15 cellular contexts compared by ENCODE assay signal in the genomic region with DNA sequence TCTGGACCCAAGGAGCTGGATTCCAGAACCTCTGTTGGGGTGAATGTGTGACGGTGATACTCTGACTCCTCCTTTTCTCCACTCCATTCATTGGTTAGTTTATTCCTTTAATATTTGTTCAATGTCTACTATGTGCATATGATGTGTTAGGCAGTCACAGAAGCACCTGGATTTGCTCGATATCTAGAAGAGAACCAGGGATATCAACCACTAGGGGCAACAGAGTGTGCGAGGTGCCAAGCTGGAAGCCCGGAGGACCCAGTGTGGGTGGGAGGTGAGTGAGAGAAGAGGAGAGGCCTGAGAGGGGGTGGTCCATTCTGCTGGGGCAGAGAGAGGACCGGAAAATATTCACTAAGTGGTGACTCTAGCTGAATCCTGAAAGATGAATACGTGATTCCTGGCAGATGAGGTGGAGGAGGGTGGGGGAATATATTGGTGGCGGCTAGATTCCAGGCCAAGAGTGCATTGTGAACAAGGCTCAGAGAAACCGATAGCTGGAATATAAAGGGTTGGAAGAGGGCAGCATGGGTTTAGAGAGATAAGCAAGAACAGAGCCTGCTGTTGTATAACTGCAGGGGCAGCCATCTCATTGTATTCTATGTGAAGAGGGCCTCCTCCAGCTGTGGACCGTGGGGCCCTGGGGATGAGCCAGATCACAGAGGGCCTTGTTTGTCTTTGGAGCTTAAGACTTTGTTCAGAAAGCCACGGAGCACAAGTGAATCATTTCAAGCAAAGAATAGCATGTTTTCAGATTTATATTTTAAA. TPM values are rescaled to one million over a fixed set of nuclear protein-coding genes. Genes with fewer than 3 reads are reported as not detected.
DNase-seq lines count a peak whose midpoint lies in the region; ATAC-seq, FAIRE-seq and TF ChIP-seq lines count a peak whose summit lies in the region.
"Had no signal": no experiment of that assay in that cellular context is flagged by ENCODE, and none has a peak within 500 bp of the region (broad histone marks: within the 10 kb centered on the region; RNA-seq: fewer than 3 reads in every experiment).

No MANE protein-coding gene starts in this region.

- no peak overlapping the region for H3K9ac ChIP-seq in DND-41 (ENCODE audit: low read depth, low read length)
- no peak overlapping the region for H3K9ac ChIP-seq in OCI-LY3 (ENCODE audit: low read length)

- DNase-seq in DND-41 (no peak), fibroblast of mammary gland (ENCODE audit: low read depth) (no peak), osteoblast (ENCODE audit: insufficient read length, low spot score, missing footprints) (peak; percentile 83), mucosa of gallbladder (ENCODE audit: low spot score) (no peak), small intestine (no peak)
- DNase-seq in activated T-cell treated with anti-CD3 and anti-CD28 coated beads, Interleukin-2, amount 50 U/mL, for 1 hour = no peak
- DNase-seq: activated naive CD4-positive, alpha-beta T cell treated with anti-CD3 and anti-CD28 coated beads, Interleukin-2, amount 50 U/mL, for 16 hours; NCI-H1048; OCI-M1; stimulated activated CD4-positive, alpha-beta T cell treated with anti-CD3 and anti-CD28 coated beads, Interleukin-15, amount 100 ng/mL, for 24 hours; upper lobe of left lung had no signal

- no peak for ATAC-seq in DND-41 (ENCODE audit: insufficient read depth, low read depth)
- ATAC-seq in GM21528 (IDR thresholded peaks at IDR 0.05; ENCODE audit: low FRiP score, unreplicated experiment) = no peak
- ATAC-seq: left lobe of liver had no signal

- no peaks in the 10 kb centered on the region for H4K20me1 ChIP-seq in DND-41 (ENCODE audit: insufficient read depth, low read length)
- H4K20me1 ChIP-seq in OCI-LY3 (ENCODE audit: insufficient read depth, low read length) = no peaks in the 10 kb centered on the region
- no peaks in the 10 kb centered on the region for H4K20me1 ChIP-seq in osteoblast (ENCODE audit: insufficient read depth, low read length)

- no peak overlapping the region for H3K27ac ChIP-seq in DND-41 (ENCODE audit: low read length)
- no peak overlapping the region for H3K27ac ChIP-seq in OCI-LY3 (ENCODE audit: low read length)
- H3K27ac ChIP-seq in osteoblast (ENCODE audit: low read depth, low read length) = peak overlapping the region; percentile 50
- H3K27ac ChIP-seq in small intestine (ENCODE audit: low read depth in 1 of 2, low read length in 1 of 2) = no peak overlapping the region
- H3K27ac ChIP-seq: epithelial cell of prostate, upper lobe of left lung had no signal

- TF ChIP-seq CTCF in DND-41 (IDR thresholded peaks at IDR 0.05; ENCODE audit: borderline replicate concordance, extremely low read depth, low read length, poor library complexity, severe bottlenecking) (peak; percentile 15), OCI-LY3 (IDR thresholded peaks at IDR 0.05; ENCODE audit: low read depth, low read length) (0 out of 2 replicates have a peak, but pooled peaks have one; percentile 9), fibroblast of mammary gland (conservative IDR thresholded peaks at IDR 0.05; ENCODE audit: control insufficient read depth, insufficient read depth, low read depth, low read length) (peak; percentile 2), osteoblast (IDR thresholded peaks at IDR 0.05; ENCODE audit: extremely low read depth, low read depth, low read length) (peak; percentile 25)

- H3K4me2 ChIP-seq in DND-41 (ENCODE audit: insufficient read depth, low read length) = no peak overlapping the region
- H3K4me2 ChIP-seq in OCI-LY3 (ENCODE audit: low read length) = no peak overlapping the region
- H3K4me2 ChIP-seq in osteoblast (ENCODE audit: insufficient read depth, low read length) = peak overlapping the region; percentile 29

- H3K4me3 ChIP-seq in DND-41 (ENCODE audit: low read depth in 1 of 2, low read length in 2 of 2) (no peak overlapping the region), OCI-LY3 (ENCODE audit: low read length) (no peak overlapping the region), fibroblast of mammary gland (ENCODE audit: control insufficient read depth, low read depth, low read length) (no peak overlapping the region), osteoblast (ENCODE audit: insufficient read depth, low read length) (no peak overlapping the region), small intestine (ENCODE audit: low read depth in 1 of 2, low read length in 2 of 2) (no peak overlapping the region)
- H3K4me3 ChIP-seq: upper lobe of left lung had no signal

- H3K9me3 ChIP-seq in DND-41 (ENCODE audit: insufficient read depth, low read length, severe bottlenecking) (no peaks in the 10 kb centered on the region), OCI-LY3 (ENCODE audit: insufficient read depth, low read length) (no peaks in the 10 kb centered on the region), osteoblast (ENCODE audit: low read depth, low read length) (no peaks in the 10 kb centered on the region), small intestine (ENCODE audit: control insufficient read depth, low read depth) (no peaks in the 10 kb centered on the region)
- H3K9me3 ChIP-seq: upper lobe of left lung had no signal

- H3K27me3 ChIP-seq in DND-41 (ENCODE audit: insufficient read depth, low read length, poor library complexity) (no peaks in the 10 kb centered on the region), OCI-LY3 (ENCODE audit: low read depth, low read length) (peaks cover 53% of the 10 kb centered on the region), osteoblast (ENCODE audit: insufficient read depth, low read length) (no peaks in the 10 kb centered on the region), small intestine (ENCODE audit: control insufficient read depth in 2 of 2, insufficient read depth in 2 of 2, low read length in 2 of 2) (no peaks in the 10 kb centered on the region)
- H3K27me3 ChIP-seq: upper lobe of left lung had no signal

- H3K36me3 ChIP-seq in DND-41 (ENCODE audit: insufficient read depth, low read length) (no peaks in the 10 kb centered on the region), OCI-LY3 (replicated peaks; ENCODE audit: low read depth, low read length) (no peaks in the 10 kb centered on the region), osteoblast (ENCODE audit: insufficient read depth, low read length) (no peaks in the 10 kb centered on the region), small intestine (ENCODE audit: control insufficient read depth in 2 of 2, insufficient read depth in 2 of 2, low read length in 2 of 2) (no peaks in the 10 kb centered on the region)
- H3K36me3 ChIP-seq: upper lobe of left lung had no signal

- H2AFZ ChIP-seq in DND-41 (ENCODE audit: low read depth, low read length) (no peak overlapping the region), OCI-LY3 (ENCODE audit: low read depth, low read length) (no peak overlapping the region), osteoblast (ENCODE audit: low read length) (peak overlapping the region; percentile 50)

- H3K4me1 ChIP-seq in DND-41 (ENCODE audit: insufficient read depth, low read length) (peaks cover 20% of the 10 kb centered on the region), OCI-LY3 (ENCODE audit: low read length) (no peaks in the 10 kb centered on the region), osteoblast (ENCODE audit: insufficient read depth, low read length) (peaks cover 37% of the 10 kb centered on the region), small intestine (ENCODE audit: control insufficient read depth in 2 of 2, insufficient read depth in 1 of 2, low read depth in 1 of 2, low read length in 1 of 2) (no peaks in the 10 kb centered on the region)

- no peak for FAIRE-seq in small intestine (lab: Jason Lieb, UNC)

- no peaks in the 10 kb centered on the region for H3K79me2 ChIP-seq in DND-41 (ENCODE audit: insufficient read depth, low read length)
- no peaks in the 10 kb centered on the region for H3K79me2 ChIP-seq in OCI-LY3 (ENCODE audit: low read length)
- H3K79me2 ChIP-seq in osteoblast (ENCODE audit: insufficient read depth, low read length) = no peaks in the 10 kb centered on the region

- WGBS in small intestine, 3 donors = 53 to 67% (median 59%) methylated on average over 10 of the region's 10 CpGs

RNA-seq across cellular contexts. Expression of a gene that starts 6.9 kb away (rescaled TPM):
- total RNA-seq in osteoblast = 1,020 and 1,293 TPM in 2 replicates
- 180 TPM for total RNA-seq in mucosa of gallbladder
- 100 to 1,000 TPM in 1 of 3 donors, 1 to 10 TPM in 2; 1.8 to 118 (median 5.1) TPM for polyA plus RNA-seq in small intestine
